ENCODE assay signal across 12 cellular contexts in the genomic region with DNA sequence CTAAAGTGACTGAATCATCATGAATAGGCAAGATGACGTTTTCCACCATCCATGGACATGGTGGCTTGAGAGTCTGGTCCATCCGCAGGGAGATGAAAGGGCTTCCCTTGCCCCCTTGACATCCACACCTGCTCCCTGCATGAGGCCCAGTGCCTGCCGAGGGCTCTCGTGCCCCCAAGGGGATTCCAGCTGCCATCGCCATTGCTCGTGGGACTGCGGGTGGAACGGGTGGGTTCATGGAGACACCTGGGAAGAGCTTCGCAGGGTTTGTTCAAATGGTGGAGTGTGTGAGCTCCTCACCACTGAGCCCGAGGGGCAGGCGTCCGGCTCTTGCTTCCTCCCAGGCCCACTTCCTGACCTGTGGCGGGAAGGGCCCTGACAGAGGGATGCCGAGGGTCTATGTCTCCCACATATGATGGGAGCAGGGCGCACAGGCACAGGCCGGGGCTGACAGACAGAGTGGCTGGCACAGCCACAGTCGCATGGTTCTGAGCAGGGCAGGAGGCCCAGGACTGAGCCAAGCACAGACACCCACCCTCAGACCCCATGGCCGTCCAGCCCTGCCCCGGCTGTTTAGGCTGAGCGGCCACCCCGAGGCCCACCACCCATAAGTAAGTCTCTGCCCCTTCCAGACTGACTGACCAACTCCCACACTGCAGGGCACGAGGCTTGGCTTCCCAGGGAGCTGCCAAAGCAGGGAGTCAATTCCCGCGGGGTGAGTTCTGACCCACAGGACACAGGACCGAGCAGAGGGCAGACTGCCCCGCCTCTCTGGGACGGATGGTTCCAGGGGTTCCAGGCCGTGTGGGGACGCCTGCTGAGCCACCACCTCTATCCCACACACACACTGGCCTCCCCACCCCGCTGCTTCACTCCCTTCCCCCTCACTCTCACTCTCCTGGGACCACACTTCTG.
DNase-seq lines count a peak whose midpoint lies in the region; ATAC-seq and TF ChIP-seq lines count a peak whose summit lies in the region.
"Had no signal": no experiment of that assay in that cellular context is flagged by ENCODE, and none has a peak within 500 bp of the region (broad histone marks: within the 10 kb centered on the region; RNA-seq: fewer than 3 reads in every experiment).

No MANE protein-coding gene starts in this region.

- H4K5ac ChIP-seq in IMR-90 (ENCODE audit: low read depth, low read length): no peak overlapping the region

- H3K4me1 ChIP-seq in IMR-90 (ENCODE audit: control insufficient read depth, insufficient read depth, low read length) (no peaks in the 10 kb centered on the region), neuronal stem cell (ENCODE audit: control insufficient read depth in 2 of 2, insufficient read depth in 1 of 2, low read depth in 1 of 2, low read length in 2 of 2) (no peaks in the 10 kb centered on the region)
- H3K4me1 ChIP-seq: A549 had no signal

- CTCF ChIA-PET in IMR-90 (lab: Yijun Ruan, JAX): no interaction called here

- H2BK12ac ChIP-seq in neuronal stem cell (ENCODE audit: low read length): no peak overlapping the region

- 75% methylated on average over 9 of the region's 30 CpGs; no CpG with 5 or more reads in 1 of the 2 experiments for WGBS in IMR-90 (ENCODE audit: extremely low coverage in 2 of 2, insufficient read length in 1 of 2), 2 experiments
- no CpG with 5 or more reads among the region's 30 CpGs for WGBS in neuronal stem cell (ENCODE audit: extremely low coverage in 2 of 2, insufficient read length in 2 of 2, insufficient replicate concordance in 1 of 2), 2 donors

- no peaks in the 10 kb centered on the region for H4K20me1 ChIP-seq in IMR-90 (ENCODE audit: insufficient read depth, low read length)

- H4K8ac ChIP-seq in IMR-90 (ENCODE audit: low read depth in 2 of 2, low read length in 2 of 2): no peak overlapping the region
- H4K8ac ChIP-seq in neuronal stem cell (ENCODE audit: low read depth, low read length): no peak overlapping the region

- H3K27me3 ChIP-seq in IMR-90 (ENCODE audit: control insufficient read depth, insufficient read depth, low read length): 0 out of 2 replicates have a peak, but pooled peaks cover 2% of the 10 kb centered on the region
- H3K27me3 ChIP-seq in neuronal stem cell (ENCODE audit: control insufficient read depth in 3 of 3, insufficient read depth in 3 of 3, low read depth in 1 of 3, low read length in 3 of 3): peaks cover 0 to 12% (median 0%) of the 10 kb centered on the region in 3 experiments

- BruUV-seq in IMR-90 (replicated peaks; lab: Mats Ljungman, UMichigan): no TSS peak

- in situ Hi-C loops in IMR-90 (cut with MboI; ENCODE audit: low sequenced_read_pairs): loop anchor here (5.0 kb wide), 1 partner anchor 322 kb away; the partner anchor contains the start of gene OLFM1

- TF ChIP-seq CTCF in IMR-90 (conservative IDR thresholded peaks at IDR 0.05; ENCODE audit: low read depth, low read length): no peak

- H3K14ac ChIP-seq in IMR-90 (replicated peaks; ENCODE audit: low read depth, low read length) (no peak overlapping the region), neuronal stem cell (ENCODE audit: low read length) (no peak overlapping the region)

- dilution Hi-C loops in IMR-90 (cut with HindIII; ENCODE audit: low sequenced_read_pairs, unreplicated experiment): no loop called here

- no peak for ATAC-seq in IMR-90 (ENCODE audit: low read depth)
- peak; percentile 7 for ATAC-seq in esophagus mucosa
- no peak for ATAC-seq in HG03354 (IDR thresholded peaks at IDR 0.05; ENCODE audit: poor library complexity, severe bottlenecking, unreplicated experiment)
- ATAC-seq in GM21381 (IDR thresholded peaks at IDR 0.05; ENCODE audit: unreplicated experiment): no peak
- ATAC-seq: A549; CD8-positive, alpha-beta T cell had no signal

- no peak overlapping the region for H3K56ac ChIP-seq in IMR-90 (ENCODE audit: extremely low read depth, insufficient read depth, low read length)

- H2AFZ ChIP-seq in IMR-90 (replicated peaks; ENCODE audit: low read length, poor library complexity) (peak overlapping the region; percentile 29), neuronal stem cell (ENCODE audit: low read length) (no peak overlapping the region)

- H3K9me3 ChIP-seq in IMR-90 (ENCODE audit: control insufficient read depth, insufficient read depth, low read length) (peaks cover 2% of the 10 kb centered on the region; the same call in 1 of the 2 replicates), neuronal stem cell (replicated peaks in 1 of 2; ENCODE audit: control insufficient read depth in 2 of 2, insufficient read depth in 1 of 2, low read depth in 1 of 2, low read length in 2 of 2) (peaks cover 0 to 3% of the 10 kb centered on the region in 2 donors)

- H2BK120ac ChIP-seq in IMR-90 (ENCODE audit: low read depth, low read length) (no peak overlapping the region), neuronal stem cell (ENCODE audit: low read depth, low read length) (peak overlapping the region; percentile 55)

- H2BK20ac ChIP-seq in IMR-90 (ENCODE audit: low read depth, low read length): no peak overlapping the region

- TF ChIP-seq POLR2A in IMR-90 (IDR thresholded peaks at IDR 0.05; ENCODE audit: low read depth, low read length): no peak

- H3K23ac ChIP-seq in IMR-90 (ENCODE audit: low read depth, low read length): no peak overlapping the region
- no peak overlapping the region for H3K23ac ChIP-seq in neuronal stem cell (ENCODE audit: low read depth, low read length, poor library complexity)

- H2BK5ac ChIP-seq in IMR-90 (ENCODE audit: low read depth, low read length, poor library complexity, severe bottlenecking) (no peak overlapping the region), neuronal stem cell (ENCODE audit: low read length) (no peak overlapping the region)

- no peaks in the 10 kb centered on the region for H3K9me1 ChIP-seq in IMR-90 (ENCODE audit: insufficient read depth, low read length)

- H3K4me3 ChIP-seq in IMR-90 (ENCODE audit: insufficient read depth, low read depth, low read length) (no peak overlapping the region), neuronal stem cell (ENCODE audit: low read length in 2 of 2) (no peak overlapping the region)
- H3K4me3 ChIP-seq: A549 had no signal

- no peak overlapping the region for H2BK15ac ChIP-seq in IMR-90 (ENCODE audit: low read depth, low read length)
- H2BK15ac ChIP-seq in neuronal stem cell (ENCODE audit: low read length): no peak overlapping the region

- H4K91ac ChIP-seq in IMR-90 (ENCODE audit: insufficient read depth, low read depth, low read length) (no peak overlapping the region), neuronal stem cell (ENCODE audit: low read depth, low read length, poor library complexity) (no peak overlapping the region)

- no peak overlapping the region for H2AK5ac ChIP-seq in IMR-90 (ENCODE audit: low read depth, low read length)
- peak overlapping the region; percentile 6 for H2AK5ac ChIP-seq in neuronal stem cell (ENCODE audit: low read depth, low read length)

- H3K4me2 ChIP-seq in IMR-90 (ENCODE audit: low read depth, low read length) (no peak overlapping the region), neuronal stem cell (ENCODE audit: insufficient read depth, low read length, poor library complexity, severe bottlenecking) (no peak overlapping the region)
- H3K4me2 ChIP-seq: A549 had no signal

- POLR2A ChIA-PET in IMR-90 (lab: Charles Lee; ENCODE audit: unreplicated experiment): no interaction called here

- H3K18ac ChIP-seq in IMR-90 (ENCODE audit: low read depth, low read length) (no peak overlapping the region), neuronal stem cell (ENCODE audit: low read length) (peak overlapping the region; percentile 35)

- no peak overlapping the region for H3K27ac ChIP-seq in IMR-90 (ENCODE audit: insufficient read depth, low read length)
- H3K27ac ChIP-seq in neuronal stem cell (replicated peaks; ENCODE audit: low read length): no peak overlapping the region
- H3K27ac ChIP-seq: A549 had no signal

- H3K4ac ChIP-seq in IMR-90 (ENCODE audit: low read depth, low read length) (no peak overlapping the region), neuronal stem cell (ENCODE audit: low read length) (no peak overlapping the region)

- H2AK9ac ChIP-seq in IMR-90 (replicated peaks; ENCODE audit: low read depth, low read length, poor library complexity): no peak overlapping the region

- no peaks in the 10 kb centered on the region for H3K36me3 ChIP-seq in IMR-90 (ENCODE audit: control insufficient read depth, insufficient read depth, low read length)
- no peaks in the 10 kb centered on the region for H3K36me3 ChIP-seq in neuronal stem cell (replicated peaks in 1 of 2; ENCODE audit: control insufficient read depth in 2 of 2, insufficient read depth in 2 of 2, low read length in 2 of 2)

- intact Hi-C loops in IMR-90 (cut with micrococcal nuclease): loop anchor here (5.0 to 10.0 kb wide), 2 partner anchors 635 to 962 kb away; no protein-coding TSS in a partner anchor

- H3K79me1 ChIP-seq in IMR-90 (ENCODE audit: low read depth in 1 of 2, low read length in 2 of 2): no peaks in the 10 kb centered on the region
- peaks cover 3% of the 10 kb centered on the region for H3K79me1 ChIP-seq in neuronal stem cell (ENCODE audit: low read depth, low read length)

- TF ChIP-seq RAD21 in IMR-90 (IDR thresholded peaks at IDR 0.05; ENCODE audit: low read length): no peak

- H3K9ac ChIP-seq in IMR-90 (ENCODE audit: low read depth, low read length): no peak overlapping the region
- peak overlapping the region; percentile 21 for H3K9ac ChIP-seq in neuronal stem cell (ENCODE audit: low read depth, low read length, poor library complexity)

- DNase-seq in D341Med (ENCODE audit: low spot score): peak; percentile 15
- DNase-seq in IMR-90: no peak
- no peak for DNase-seq in neuronal stem cell (ENCODE audit: low spot score)
- no peak for DNase-seq in activated CD4-positive, CD25-positive, alpha-beta regulatory T cell treated with anti-CD3 and anti-CD28 coated beads, Interleukin-2, amount 50 U/mL, for 72 hours
- DNase-seq: CD8-positive, alpha-beta T cell; COR-L47; DMS53; GF-D8 had no signal

TF ChIP-seq in IMR-90, 13 proteins besides CTCF, POLR2A, EP300 and RAD21 (continues in another document):
- TF ChIP-seq, protein P1, sequence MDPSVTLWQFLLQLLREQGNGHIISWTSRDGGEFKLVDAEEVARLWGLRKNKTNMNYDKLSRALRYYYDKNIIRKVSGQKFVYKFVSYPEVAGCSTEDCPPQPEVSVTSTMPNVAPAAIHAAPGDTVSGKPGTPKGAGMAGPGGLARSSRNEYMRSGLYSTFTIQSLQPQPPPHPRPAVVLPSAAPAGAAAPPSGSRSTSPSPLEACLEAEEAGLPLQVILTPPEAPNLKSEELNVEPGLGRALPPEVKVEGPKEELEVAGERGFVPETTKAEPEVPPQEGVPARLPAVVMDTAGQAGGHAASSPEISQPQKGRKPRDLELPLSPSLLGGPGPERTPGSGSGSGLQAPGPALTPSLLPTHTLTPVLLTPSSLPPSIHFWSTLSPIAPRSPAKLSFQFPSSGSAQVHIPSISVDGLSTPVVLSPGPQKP (IDR thresholded peaks at IDR 0.05; ENCODE audit: borderline replicate concordance, low read depth, low read length): no peak
